26 cellular contexts compared by ENCODE assay signal in the genomic region with DNA sequence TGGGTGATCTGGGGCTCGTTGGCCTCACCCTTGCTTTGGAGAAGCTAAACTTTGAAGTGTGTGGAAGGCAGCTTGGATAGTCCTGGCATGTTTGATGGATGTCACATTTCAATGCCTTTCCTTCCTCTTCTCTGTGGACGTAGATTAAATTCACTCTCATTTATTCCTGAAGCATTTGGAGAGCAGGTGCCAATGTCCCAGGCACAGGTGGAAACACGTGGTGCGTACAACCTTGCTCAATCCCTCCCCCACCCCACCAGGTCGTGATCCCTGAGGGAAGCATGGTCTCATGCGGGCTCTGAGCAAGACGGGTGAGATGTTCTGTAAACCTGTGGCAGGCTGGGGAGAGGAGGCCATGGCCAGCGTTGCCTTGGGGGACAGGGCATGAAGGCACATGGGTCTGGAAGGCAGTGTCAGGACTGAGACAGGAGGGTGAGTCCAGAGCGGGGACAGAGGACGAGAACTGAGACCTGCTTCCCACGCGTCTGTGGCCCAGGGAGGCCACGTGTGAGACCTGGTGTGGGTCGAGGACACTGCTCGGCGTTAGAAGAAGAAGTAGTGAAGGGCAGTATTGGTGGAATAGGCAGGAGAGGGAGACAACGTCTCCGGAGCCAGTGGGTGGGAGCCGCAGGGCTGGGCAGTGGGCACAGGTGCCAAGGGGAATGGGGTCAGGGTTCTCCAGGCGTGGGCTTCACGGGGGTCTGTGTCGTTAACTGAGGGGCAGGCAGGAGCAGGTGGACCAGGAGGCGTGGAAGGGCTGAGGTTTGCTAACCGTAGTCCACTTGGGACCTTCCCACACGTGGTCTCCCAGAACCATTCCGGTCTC. TPM values are rescaled to one million over a fixed set of nuclear protein-coding genes. Genes with fewer than 3 reads are reported as not detected.
"Had no signal": no experiment of that assay in that cellular context is flagged by ENCODE, and none has a peak within 500 bp of the region (broad histone marks: within the 10 kb centered on the region; RNA-seq: fewer than 3 reads in every experiment).

No MANE protein-coding gene starts in this region.

- H3K4me2 ChIP-seq: hepatocyte had no signal

- H3K27ac Mint-ChIP-seq: immature natural killer cell, mesothelial cell of epicardium, naive B cell had no signal

- DNase-seq: dermis blood vessel endothelial cell; dorsolateral prefrontal cortex; effector CD4-positive, alpha-beta T cell; effector memory CD4-positive, alpha-beta T cell; esophagus squamous epithelium; foreskin fibroblast; foreskin melanocyte; gastrocnemius medialis; heart left ventricle; hypothalamus; immature natural killer cell; left cardiac atrium; left lung; left ventricle myocardium superior; lower lobe of right lung; mesenchymal stem cell; mucosa of descending colon; naive B cell had no signal

- H3K4me1 ChIP-seq: esophagus squamous epithelium, gastrocnemius medialis, heart left ventricle, left lung, lower lobe of right lung had no signal

- H2AFZ ChIP-seq: hepatocyte had no signal

- H3K36me3 ChIP-seq: esophagus squamous epithelium, gastrocnemius medialis, heart left ventricle, left lung, lower lobe of right lung had no signal

- H3K4me3 Mint-ChIP-seq: immature natural killer cell, mesothelial cell of epicardium, naive B cell had no signal

- H3K27me3 Mint-ChIP-seq: naive B cell had no signal

- H3K27ac ChIP-seq: coronary artery, dorsolateral prefrontal cortex, esophagus squamous epithelium, gastrocnemius medialis, heart left ventricle, hepatocyte, left lung, lower lobe of right lung had no signal

- H3K36me3 Mint-ChIP-seq: mesothelial cell of epicardium had no signal

- H3K79me2 ChIP-seq: hepatocyte had no signal

- H3K4me3 ChIP-seq: coronary artery, dorsolateral prefrontal cortex, esophagus squamous epithelium, gastrocnemius medialis, heart left ventricle, hepatocyte, left lung, lower lobe of right lung, mucosa of descending colon had no signal

- H3K9me3 ChIP-seq: esophagus squamous epithelium, gastrocnemius medialis, lower lobe of right lung had no signal

- H3K4me1 Mint-ChIP-seq: immature natural killer cell, mesothelial cell of epicardium, naive B cell had no signal

- ATAC-seq: gastrocnemius medialis, heart left ventricle, left cardiac atrium, left lung, left ventricle myocardium superior, lower lobe of right lung, mucosa of descending colon had no signal

- H3K27me3 ChIP-seq: esophagus squamous epithelium, hepatocyte had no signal

RNA-seq across cellular contexts. Expression of a gene that starts 34.4 kb away (rescaled TPM):
- total RNA-seq: dermis blood vessel endothelial cell, endothelial cell of umbilical vein, glomerular endothelial cell, kidney epithelial cell, lung microvascular endothelial cell, myocyte had no signal
- polyA plus RNA-seq: endothelial cell of umbilical vein, immature natural killer cell had no signal
